In genomic region chr1:35564884-35565741, GRCh38 we compare ENCODE assay signal across 1 cellular context.
TF ChIP-seq lines count a peak whose summit lies in the region.

No MANE protein-coding gene starts in this region.

TF ChIP-seq in K562, 482 proteins besides CTCF, POLR2A, EP300 and RAD21:
- TF ChIP-seq, protein P1, sequence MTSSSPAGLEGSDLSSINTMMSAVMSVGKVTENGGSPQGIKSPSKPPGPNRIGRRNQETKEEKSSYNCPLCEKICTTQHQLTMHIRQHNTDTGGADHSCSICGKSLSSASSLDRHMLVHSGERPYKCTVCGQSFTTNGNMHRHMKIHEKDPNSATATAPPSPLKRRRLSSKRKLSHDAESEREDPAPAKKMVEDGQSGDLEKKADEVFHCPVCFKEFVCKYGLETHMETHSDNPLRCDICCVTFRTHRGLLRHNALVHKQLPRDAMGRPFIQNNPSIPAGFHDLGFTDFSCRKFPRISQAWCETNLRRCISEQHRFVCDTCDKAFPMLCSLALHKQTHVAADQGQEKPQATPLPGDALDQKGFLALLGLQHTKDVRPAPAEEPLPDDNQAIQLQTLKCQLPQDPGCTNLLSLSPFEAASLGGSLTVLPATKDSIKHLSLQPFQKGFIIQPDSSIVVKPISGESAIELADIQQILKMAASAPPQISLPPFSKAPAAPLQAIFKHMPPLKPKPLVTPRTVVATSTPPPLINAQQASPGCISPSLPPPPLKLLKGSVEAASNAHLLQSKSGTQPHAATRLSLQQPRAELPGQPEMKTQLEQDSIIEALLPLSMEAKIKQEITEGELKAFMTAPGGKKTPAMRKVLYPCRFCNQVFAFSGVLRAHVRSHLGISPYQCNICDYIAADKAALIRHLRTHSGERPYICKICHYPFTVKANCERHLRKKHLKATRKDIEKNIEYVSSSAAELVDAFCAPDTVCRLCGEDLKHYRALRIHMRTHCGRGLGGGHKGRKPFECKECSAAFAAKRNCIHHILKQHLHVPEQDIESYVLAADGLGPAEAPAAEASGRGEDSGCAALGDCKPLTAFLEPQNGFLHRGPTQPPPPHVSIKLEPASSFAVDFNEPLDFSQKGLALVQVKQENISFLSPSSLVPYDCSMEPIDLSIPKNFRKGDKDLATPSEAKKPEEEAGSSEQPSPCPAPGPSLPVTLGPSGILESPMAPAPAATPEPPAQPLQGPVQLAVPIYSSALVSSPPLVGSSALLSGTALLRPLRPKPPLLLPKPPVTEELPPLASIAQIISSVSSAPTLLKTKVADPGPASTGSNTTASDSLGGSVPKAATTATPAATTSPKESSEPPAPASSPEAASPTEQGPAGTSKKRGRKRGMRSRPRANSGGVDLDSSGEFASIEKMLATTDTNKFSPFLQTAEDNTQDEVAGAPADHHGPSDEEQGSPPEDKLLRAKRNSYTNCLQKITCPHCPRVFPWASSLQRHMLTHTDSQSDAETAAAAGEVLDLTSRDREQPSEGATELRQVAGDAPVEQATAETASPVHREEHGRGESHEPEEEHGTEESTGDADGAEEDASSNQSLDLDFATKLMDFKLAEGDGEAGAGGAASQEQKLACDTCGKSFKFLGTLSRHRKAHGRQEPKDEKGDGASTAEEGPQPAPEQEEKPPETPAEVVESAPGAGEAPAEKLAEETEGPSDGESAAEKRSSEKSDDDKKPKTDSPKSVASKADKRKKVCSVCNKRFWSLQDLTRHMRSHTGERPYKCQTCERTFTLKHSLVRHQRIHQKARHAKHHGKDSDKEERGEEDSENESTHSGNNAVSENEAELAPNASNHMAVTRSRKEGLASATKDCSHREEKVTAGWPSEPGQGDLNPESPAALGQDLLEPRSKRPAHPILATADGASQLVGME (CRISPR knock-in tag; IDR thresholded peaks at IDR 0.05): no peak
- no peak for TF ChIP-seq SMAD4 (CRISPR knock-in tag; conservative IDR thresholded peaks at IDR 0.05)
- TF ChIP-seq ILF3 (IDR thresholded peaks at IDR 0.05; ENCODE audit: borderline replicate concordance): no peak
- no peak for TF ChIP-seq BRD9 (IDR thresholded peaks at IDR 0.05; ENCODE audit: low read depth, partially characterized antibody)
- TF ChIP-seq, protein P2, sequence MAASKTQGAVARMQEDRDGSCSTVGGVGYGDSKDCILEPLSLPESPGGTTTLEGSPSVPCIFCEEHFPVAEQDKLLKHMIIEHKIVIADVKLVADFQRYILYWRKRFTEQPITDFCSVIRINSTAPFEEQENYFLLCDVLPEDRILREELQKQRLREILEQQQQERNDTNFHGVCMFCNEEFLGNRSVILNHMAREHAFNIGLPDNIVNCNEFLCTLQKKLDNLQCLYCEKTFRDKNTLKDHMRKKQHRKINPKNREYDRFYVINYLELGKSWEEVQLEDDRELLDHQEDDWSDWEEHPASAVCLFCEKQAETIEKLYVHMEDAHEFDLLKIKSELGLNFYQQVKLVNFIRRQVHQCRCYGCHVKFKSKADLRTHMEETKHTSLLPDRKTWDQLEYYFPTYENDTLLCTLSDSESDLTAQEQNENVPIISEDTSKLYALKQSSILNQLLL (CRISPR knock-in tag; IDR thresholded peaks at IDR 0.05; ENCODE audit: borderline replicate concordance): no peak
- TF ChIP-seq TRIM24 (IDR thresholded peaks at IDR 0.05): no peak
- no peak for TF ChIP-seq ZNF384 (IDR thresholded peaks at IDR 0.05; ENCODE audit: low read depth, low read length)
- TF ChIP-seq POLR2G (IDR thresholded peaks at IDR 0.05; ENCODE audit: low read depth, low read length): peak; percentile 43; the same call in 1 of the 2 replicates
- TF ChIP-seq PREB (CRISPR knock-in tag; IDR thresholded peaks at IDR 0.05): no peak
- 0 out of 4 replicates have a peak, but pooled peaks of 1 of the 2 experiments have one; percentile 48 for TF ChIP-seq TEAD1 (CRISPR knock-in tag; IDR thresholded peaks at IDR 0.05)
- TF ChIP-seq NCOA2 (IDR thresholded peaks at IDR 0.05; ENCODE audit: partially characterized antibody in 2 of 2): no peak
- no peak for TF ChIP-seq FOXJ3 (CRISPR knock-in tag; IDR thresholded peaks at IDR 0.05)
- no peak for TF ChIP-seq PTRF (tag; IDR thresholded peaks at IDR 0.05)
- no peak for TF ChIP-seq SREBF1 (IDR thresholded peaks at IDR 0.05; ENCODE audit: borderline replicate concordance, low read depth, low read length)
- TF ChIP-seq, protein P3, sequence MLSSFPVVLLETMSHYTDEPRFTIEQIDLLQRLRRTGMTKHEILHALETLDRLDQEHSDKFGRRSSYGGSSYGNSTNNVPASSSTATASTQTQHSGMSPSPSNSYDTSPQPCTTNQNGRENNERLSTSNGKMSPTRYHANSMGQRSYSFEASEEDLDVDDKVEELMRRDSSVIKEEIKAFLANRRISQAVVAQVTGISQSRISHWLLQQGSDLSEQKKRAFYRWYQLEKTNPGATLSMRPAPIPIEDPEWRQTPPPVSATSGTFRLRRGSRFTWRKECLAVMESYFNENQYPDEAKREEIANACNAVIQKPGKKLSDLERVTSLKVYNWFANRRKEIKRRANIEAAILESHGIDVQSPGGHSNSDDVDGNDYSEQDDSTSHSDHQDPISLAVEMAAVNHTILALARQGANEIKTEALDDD (IDR thresholded peaks at IDR 0.05): no peak
- no peak for TF ChIP-seq L3MBTL2 (IDR thresholded peaks at IDR 0.05)
- TF ChIP-seq, protein P4, sequence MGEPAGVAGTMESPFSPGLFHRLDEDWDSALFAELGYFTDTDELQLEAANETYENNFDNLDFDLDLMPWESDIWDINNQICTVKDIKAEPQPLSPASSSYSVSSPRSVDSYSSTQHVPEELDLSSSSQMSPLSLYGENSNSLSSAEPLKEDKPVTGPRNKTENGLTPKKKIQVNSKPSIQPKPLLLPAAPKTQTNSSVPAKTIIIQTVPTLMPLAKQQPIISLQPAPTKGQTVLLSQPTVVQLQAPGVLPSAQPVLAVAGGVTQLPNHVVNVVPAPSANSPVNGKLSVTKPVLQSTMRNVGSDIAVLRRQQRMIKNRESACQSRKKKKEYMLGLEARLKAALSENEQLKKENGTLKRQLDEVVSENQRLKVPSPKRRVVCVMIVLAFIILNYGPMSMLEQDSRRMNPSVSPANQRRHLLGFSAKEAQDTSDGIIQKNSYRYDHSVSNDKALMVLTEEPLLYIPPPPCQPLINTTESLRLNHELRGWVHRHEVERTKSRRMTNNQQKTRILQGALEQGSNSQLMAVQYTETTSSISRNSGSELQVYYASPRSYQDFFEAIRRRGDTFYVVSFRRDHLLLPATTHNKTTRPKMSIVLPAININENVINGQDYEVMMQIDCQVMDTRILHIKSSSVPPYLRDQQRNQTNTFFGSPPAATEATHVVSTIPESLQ (CRISPR knock-in tag; IDR thresholded peaks at IDR 0.05): no peak
- TF ChIP-seq TOE1 (IDR thresholded peaks at IDR 0.05; ENCODE audit: borderline replicate concordance): no peak
- no peak for TF ChIP-seq TOE1 (CRISPR knock-in tag; IDR thresholded peaks at IDR 0.05; ENCODE audit: borderline replicate concordance, low read depth)
- peak; percentile 24 for TF ChIP-seq MAX (CRISPR knock-in tag; IDR thresholded peaks at IDR 0.05)
